Comparison of ENCODE assay signal across 8 cellular contexts in genomic region chr17:80426671-80427326, GRCh38. TPM values are rescaled to one million over a fixed set of nuclear protein-coding genes. Genes with fewer than 3 reads are reported as not detected.
DNase-seq lines count a peak whose midpoint lies in the region; TF ChIP-seq lines count a peak whose summit lies in the region.

No MANE protein-coding gene starts in this region.

- TF ChIP-seq CTCF in KMS-11 (conservative IDR thresholded peaks at IDR 0.05; ENCODE audit: low read depth, low read length) (peak; percentile 93), neutrophil (IDR thresholded peaks at IDR 0.05) (peak; percentile 93)

- H3K36me3 Mint-ChIP-seq in activated T-helper 1 cell treated with anti-CD3 and anti-CD28 coated beads, Interleukin-12 subunit alpha, Interleukin-12 subunit beta, Interleukin-2, Interleukin-4 antibody, amounts not matched to agents 30 ng/mL and 10 ng/mL and 1 ng/mL, durations not matched to agents 14 hours and 24 hours and 36 hours (ENCODE audit: low read depth) = no peaks in the 10 kb centered on the region

- no peak overlapping the region for H2AFZ ChIP-seq in KMS-11 (ENCODE audit: low read depth)

- no peak overlapping the region for H3K4me2 ChIP-seq in KMS-11

- no peaks in the 10 kb centered on the region for H3K79me2 ChIP-seq in KMS-11 (ENCODE audit: insufficient read depth, low read depth)

- peaks cover 72% of the 10 kb centered on the region for H3K27me3 ChIP-seq in KMS-11 (ENCODE audit: insufficient read depth, low read depth)
- no peaks in the 10 kb centered on the region for H3K27me3 ChIP-seq in neutrophil

- no peaks in the 10 kb centered on the region for H3K9me3 Mint-ChIP-seq in activated T-helper 1 cell treated with anti-CD3 and anti-CD28 coated beads, Interleukin-12 subunit alpha, Interleukin-12 subunit beta, Interleukin-2, Interleukin-4 antibody, amounts not matched to agents 30 ng/mL and 10 ng/mL and 1 ng/mL, durations not matched to agents 14 hours and 24 hours and 36 hours

- H3K4me3 ChIP-seq in KMS-11 (IDR thresholded peaks at IDR 0.05; ENCODE audit: insufficient read depth, low read depth, low read length) (no peak overlapping the region), neutrophil (ENCODE audit: low read depth in 1 of 2, low read length in 1 of 2) (no peak overlapping the region)

- peak; percentile 56 for DNase-seq in NK-92 treated with Interleukin-12 subunit alpha and Interleukin-12 subunit beta, amount 100 ng/mL, for 24 hours (lab: John Stamatoyannopoulos, UW)
- no peak for DNase-seq in NK-92 (lab: John Stamatoyannopoulos, UW; ENCODE audit: unreplicated experiment)
- DNase-seq in RPMI8226 = peak; percentile 87
- DNase-seq in activated T-helper 1 cell treated with anti-CD3 and anti-CD28 coated beads, Interleukin-12 subunit alpha, Interleukin-12 subunit beta, Interleukin-2, Interleukin-4 antibody, amounts not matched to agents 30 ng/mL and 10 ng/mL and 1 ng/mL, durations not matched to agents 14 hours and 24 hours and 36 hours (ENCODE audit: low spot score) = peak; percentile 88
- DNase-seq in fibroblast of the conjunctiva (ENCODE audit: low read depth) = peak; percentile 22
- peak; percentile 81 for DNase-seq in superior temporal gyrus (ENCODE audit: extremely low spot score)

- H3K9ac ChIP-seq in KMS-11 = no peak overlapping the region

- H3K4me1 ChIP-seq in KMS-11 (ENCODE audit: low read depth, poor library complexity, severe bottlenecking) (no peaks in the 10 kb centered on the region), neutrophil (ENCODE audit: control insufficient read depth in 1 of 2, insufficient read depth in 1 of 2, low read depth in 1 of 2, low read length in 1 of 2) (peaks cover 0 to 5% of the 10 kb centered on the region in 2 experiments)

- H3K4me3 Mint-ChIP-seq in activated T-helper 1 cell treated with anti-CD3 and anti-CD28 coated beads, Interleukin-12 subunit alpha, Interleukin-12 subunit beta, Interleukin-2, Interleukin-4 antibody, amounts not matched to agents 30 ng/mL and 10 ng/mL and 1 ng/mL, durations not matched to agents 14 hours and 24 hours and 36 hours = no peak overlapping the region

- H3K9me3 ChIP-seq in neutrophil = no peaks in the 10 kb centered on the region

- H3K36me3 ChIP-seq in KMS-11 (ENCODE audit: insufficient read depth) (no peaks in the 10 kb centered on the region), neutrophil (no peaks in the 10 kb centered on the region)

- H4K20me1 ChIP-seq in KMS-11 (ENCODE audit: insufficient read depth) = no peaks in the 10 kb centered on the region

- H3K27me3 Mint-ChIP-seq in activated T-helper 1 cell treated with anti-CD3 and anti-CD28 coated beads, Interleukin-12 subunit alpha, Interleukin-12 subunit beta, Interleukin-2, Interleukin-4 antibody, amounts not matched to agents 30 ng/mL and 10 ng/mL and 1 ng/mL, durations not matched to agents 14 hours and 24 hours and 36 hours (ENCODE audit: insufficient read depth) = peaks cover 2% of the 10 kb centered on the region

- H3K27ac ChIP-seq in KMS-11 = no peak overlapping the region
- no peak overlapping the region for H3K27ac ChIP-seq in neutrophil

- no peak overlapping the region for H3K27ac Mint-ChIP-seq in activated T-helper 1 cell treated with anti-CD3 and anti-CD28 coated beads, Interleukin-12 subunit alpha, Interleukin-12 subunit beta, Interleukin-2, Interleukin-4 antibody, amounts not matched to agents 30 ng/mL and 10 ng/mL and 1 ng/mL, durations not matched to agents 14 hours and 24 hours and 36 hours

- intact Hi-C loops in activated T-helper 1 cell treated with anti-CD3 and anti-CD28 coated beads, Interleukin-12 subunit alpha, Interleukin-12 subunit beta, Interleukin-2, Interleukin-4 antibody, amounts not matched to agents 30 ng/mL and 10 ng/mL and 1 ng/mL, durations not matched to agents 14 hours and 24 hours and 36 hours (cut with micrococcal nuclease) = loop anchor here (1.0 kb wide), 5 partner anchors 11 to 675 kb away; partner anchors contain the start of gene ENDOV

- H3K4me1 Mint-ChIP-seq in activated T-helper 1 cell treated with anti-CD3 and anti-CD28 coated beads, Interleukin-12 subunit alpha, Interleukin-12 subunit beta, Interleukin-2, Interleukin-4 antibody, amounts not matched to agents 30 ng/mL and 10 ng/mL and 1 ng/mL, durations not matched to agents 14 hours and 24 hours and 36 hours (ENCODE audit: low read depth) = peaks cover 12% of the 10 kb centered on the region

RNA-seq across cellular contexts. Expression of gene ENDOV, which starts 11.8 kb away (rescaled TPM):
- total RNA-seq in activated T-helper 1 cell treated with anti-CD3 and anti-CD28 coated beads, Interleukin-12 subunit alpha, Interleukin-12 subunit beta, Interleukin-2, Interleukin-4 antibody, amounts not matched to agents 30 ng/mL and 10 ng/mL and 1 ng/mL, durations not matched to agents 14 hours and 24 hours and 36 hours = 15.6 and 16.9 TPM in 2 replicates

RNA-seq across cellular contexts. Expression of gene NPTX1, which starts 49.6 kb away (rescaled TPM):
- 23.4 and 24.2 TPM in 2 replicates for total RNA-seq in activated T-helper 1 cell treated with anti-CD3 and anti-CD28 coated beads, Interleukin-12 subunit alpha, Interleukin-12 subunit beta, Interleukin-2, Interleukin-4 antibody, amounts not matched to agents 30 ng/mL and 10 ng/mL and 1 ng/mL, durations not matched to agents 14 hours and 24 hours and 36 hours
